Comparison of ENCODE assay signal across 13 cellular contexts in genomic region chr12:89067436-89067835, GRCh38.
A peak's percentile ranks its signal among the peaks of the same experiment; 100 is the strongest.
DNase-seq lines count a peak whose midpoint lies in the region; FAIRE-seq and TF ChIP-seq lines count a peak whose summit lies in the region.
"Had no signal": no experiment of that assay in that cellular context is flagged by ENCODE, and none has a peak within 500 bp of the region (broad histone marks: within the 10 kb centered on the region; RNA-seq: fewer than 3 reads in every experiment).

No MANE protein-coding gene starts in this region.

- H3K36me3 Mint-ChIP-seq in progenitor cell of endocrine pancreas (ENCODE audit: insufficient read depth), result no peaks in the 10 kb centered on the region
- H3K36me3 Mint-ChIP-seq: stimulated activated memory B cell treated with anti-CD40 and anti-IgM and Interleukin-4, amounts not matched to agents 10 μg/mL and 1 μg/mL and 100 μg/mL, for 72 hours had no signal

- peaks cover 10% of the 10 kb centered on the region for H3K4me1 Mint-ChIP-seq in progenitor cell of endocrine pancreas (ENCODE audit: low read depth)
- H3K4me1 Mint-ChIP-seq: stimulated activated memory B cell treated with anti-CD40 and anti-IgM and Interleukin-4, amounts not matched to agents 10 μg/mL and 1 μg/mL and 100 μg/mL, for 72 hours had no signal

- peak overlapping the region; percentile 96 for H3K27ac ChIP-seq in osteoblast (ENCODE audit: low read depth, low read length)
- no peak overlapping the region for H3K27ac ChIP-seq in spleen
- no peak overlapping the region for H3K27ac ChIP-seq in small intestine (ENCODE audit: low read depth in 1 of 2, low read length in 1 of 2)

- no peak for TF ChIP-seq CTCF in choroid plexus epithelial cell (conservative IDR thresholded peaks at IDR 0.05; ENCODE audit: low read depth, low read length)
- TF ChIP-seq CTCF in osteoblast (IDR thresholded peaks at IDR 0.05; ENCODE audit: extremely low read depth, low read depth, low read length), result no peak
- no peak for TF ChIP-seq CTCF in progenitor cell of endocrine pancreas (IDR thresholded peaks at IDR 0.05; ENCODE audit: unreplicated experiment)
- no peak for TF ChIP-seq CTCF in spleen (IDR thresholded peaks at IDR 0.05 in 8 of 11, conservative IDR thresholded peaks at IDR 0.05 in 3 of 11)

- H3K4me3 ChIP-seq in choroid plexus epithelial cell (ENCODE audit: low read depth, low read length) (no peak overlapping the region), osteoblast (ENCODE audit: insufficient read depth, low read length) (no peak overlapping the region), spleen (no peak overlapping the region), small intestine (ENCODE audit: low read depth in 1 of 2, low read length in 2 of 2) (no peak overlapping the region)

- H3K79me2 ChIP-seq in osteoblast (ENCODE audit: insufficient read depth, low read length), result no peaks in the 10 kb centered on the region

- H3K4me2 ChIP-seq in osteoblast (ENCODE audit: insufficient read depth, low read length), result peak overlapping the region; percentile 20

- no peak for FAIRE-seq in small intestine (lab: Jason Lieb, UNC)

- intact Hi-C loops in spleen (cut with DNase I; ENCODE audit: low total_unique reads), result no loop called here

- TF ChIP-seq POLR2A in spleen (IDR thresholded peaks at IDR 0.05), result no peak

- H3K36me3 ChIP-seq in osteoblast (ENCODE audit: insufficient read depth, low read length), result no peaks in the 10 kb centered on the region
- H3K36me3 ChIP-seq in spleen, result no peaks in the 10 kb centered on the region
- no peaks in the 10 kb centered on the region for H3K36me3 ChIP-seq in small intestine (ENCODE audit: control insufficient read depth in 2 of 2, insufficient read depth in 2 of 2, low read length in 2 of 2)

- H3K9me3 Mint-ChIP-seq in progenitor cell of endocrine pancreas (ENCODE audit: low read depth), result no peaks in the 10 kb centered on the region
- H3K9me3 Mint-ChIP-seq: stimulated activated memory B cell treated with anti-CD40 and anti-IgM and Interleukin-4, amounts not matched to agents 10 μg/mL and 1 μg/mL and 100 μg/mL, for 72 hours had no signal

- H3K9me3 ChIP-seq in osteoblast (ENCODE audit: low read depth, low read length) (no peaks in the 10 kb centered on the region), spleen (no peaks in the 10 kb centered on the region), small intestine (ENCODE audit: control insufficient read depth, low read depth) (no peaks in the 10 kb centered on the region)

- H4K20me1 ChIP-seq in osteoblast (ENCODE audit: insufficient read depth, low read length), result no peaks in the 10 kb centered on the region

- H2AFZ ChIP-seq in osteoblast (ENCODE audit: low read length), result peak overlapping the region; percentile 33

- DNase-seq in EH (ENCODE audit: low read depth) (peak; percentile 98), LHCN-M2 (ENCODE audit: low read depth) (peak; percentile 88), choroid plexus epithelial cell (ENCODE audit: low read depth) (peak; percentile 65), osteoblast (ENCODE audit: insufficient read length, low spot score, missing footprints) (peak; percentile 51), progenitor cell of endocrine pancreas (ENCODE audit: low spot score, unreplicated experiment) (no peak), spleen (no peak), small intestine (no peak)
- DNase-seq: aorta; NCI-H1417 treated with DMSO at 0.1 percent for 48 hours; NCI-H774; stimulated activated CD4-positive, alpha-beta T cell treated with anti-CD3 and anti-CD28 coated beads, Interleukin-1b, Interleukin-23, amount 100 ng/mL, for 48 hours; SW 1271 had no signal

- WGBS in spleen, 5 donors, result 76 to 98% (median 96%) methylated on average over 1 of the region's 1 CpG
- WGBS in small intestine, 3 donors, result 90 to 100% (median 93%) methylated on average over 1 of the region's 1 CpG

- no peak overlapping the region for H3K27ac Mint-ChIP-seq in progenitor cell of endocrine pancreas
- H3K27ac Mint-ChIP-seq: stimulated activated memory B cell treated with anti-CD40 and anti-IgM and Interleukin-4, amounts not matched to agents 10 μg/mL and 1 μg/mL and 100 μg/mL, for 72 hours had no signal

- H3K27me3 Mint-ChIP-seq in progenitor cell of endocrine pancreas, result peaks cover 3% of the 10 kb centered on the region
- H3K27me3 Mint-ChIP-seq: stimulated activated memory B cell treated with anti-CD40 and anti-IgM and Interleukin-4, amounts not matched to agents 10 μg/mL and 1 μg/mL and 100 μg/mL, for 72 hours had no signal

- H3K4me1 ChIP-seq in osteoblast (ENCODE audit: insufficient read depth, low read length) (peaks cover 43% of the 10 kb centered on the region), spleen (no peaks in the 10 kb centered on the region), small intestine (ENCODE audit: control insufficient read depth in 2 of 2, insufficient read depth in 1 of 2, low read depth in 1 of 2, low read length in 1 of 2) (no peaks in the 10 kb centered on the region)

- H3K27me3 ChIP-seq in osteoblast (ENCODE audit: insufficient read depth, low read length) (no peaks in the 10 kb centered on the region), spleen (replicated peaks in 1 of 7) (no peaks in the 10 kb centered on the region), small intestine (ENCODE audit: control insufficient read depth in 2 of 2, insufficient read depth in 2 of 2, low read length in 2 of 2) (no peaks in the 10 kb centered on the region)

- no peak overlapping the region for H3K4me3 Mint-ChIP-seq in progenitor cell of endocrine pancreas (ENCODE audit: low read depth)
- H3K4me3 Mint-ChIP-seq: stimulated activated memory B cell treated with anti-CD40 and anti-IgM and Interleukin-4, amounts not matched to agents 10 μg/mL and 1 μg/mL and 100 μg/mL, for 72 hours had no signal

Comparison
In these comparisons a context has a peak if more than half of its experiments do, and no peak if none do; other contexts are left out.
1. DNase-seq: peak in EH (single experiment), LHCN-M2 (single experiment), choroid plexus epithelial cell (single experiment) and osteoblast (single experiment); none in progenitor cell of endocrine pancreas (single experiment), spleen (single experiment) and small intestine (single experiment).